In the genomic region with DNA sequence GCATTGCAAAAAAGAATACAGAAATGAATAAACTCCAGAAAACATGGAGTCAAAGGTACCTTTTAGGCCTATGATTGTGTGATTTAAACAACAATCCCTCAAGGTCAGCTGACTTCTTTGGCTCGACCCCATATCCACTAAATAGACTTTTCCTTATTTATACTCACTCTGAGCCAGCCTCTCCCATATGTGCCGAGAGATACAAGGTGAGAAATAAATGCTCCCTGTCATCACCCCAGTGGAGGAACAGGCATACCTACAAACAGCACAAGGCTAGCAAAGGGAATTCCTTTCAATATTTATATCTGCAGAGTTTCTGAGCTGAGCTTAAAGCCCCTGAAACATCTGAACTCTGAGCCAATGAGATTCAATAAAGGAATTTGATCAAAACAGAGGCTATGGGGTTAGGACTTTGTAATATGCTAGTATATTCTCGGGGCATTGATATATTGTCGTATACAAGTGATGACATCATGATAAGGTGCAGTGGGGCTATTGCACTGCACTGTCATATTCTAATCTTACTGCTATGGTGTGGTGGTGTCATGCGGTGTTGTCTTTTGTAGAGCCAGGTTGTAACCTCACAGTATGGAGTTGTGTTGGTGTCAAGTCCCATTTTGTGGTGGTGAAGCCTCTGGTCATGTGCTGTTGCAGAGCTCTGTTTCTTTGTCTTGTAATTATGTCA, we compare ENCODE assay signal across 28 cellular contexts.
"Had no signal": no experiment of that assay in that cellular context is flagged by ENCODE, and none has a peak within 500 bp of the region (broad histone marks: within the 10 kb centered on the region; RNA-seq: fewer than 3 reads in every experiment).

No MANE protein-coding gene starts in this region.

- H3K9me3 ChIP-seq: ovary, psoas muscle, spleen, suprapubic skin, testis, tibial artery, transverse colon, upper lobe of left lung, vagina had no signal

- H3K9ac ChIP-seq: neural progenitor cell, parathyroid adenoma had no signal

- H3K36me3 ChIP-seq: neural progenitor cell, ovary, spleen, suprapubic skin, tibial artery, transverse colon, upper lobe of left lung, vagina had no signal

- H3K27ac ChIP-seq: neural progenitor cell, ovary, parathyroid adenoma, psoas muscle, skin epidermis, spleen, suprapubic skin, testis, tibial artery, transverse colon, upper lobe of left lung, vagina had no signal

- H3K27me3 ChIP-seq: neural progenitor cell, ovary, testis, tibial artery, transverse colon, upper lobe of left lung, vagina had no signal

- H2AFZ ChIP-seq: neural progenitor cell, parathyroid adenoma had no signal

- ATAC-seq: naive thymus-derived CD4-positive, alpha-beta T cell; natural killer cell; psoas muscle; sciatic nerve; stimulated activated memory B cell treated with anti-CD40 and anti-IgM and Interleukin-4, amounts not matched to agents 10 μg/mL and 1 μg/mL and 100 μg/mL, for 72 hours; stimulated activated naive CD8-positive, alpha-beta T cell treated with anti-CD3 and anti-CD28 coated beads, Interleukin-15, amount 100 ng/mL, for 72 hours; stimulated activated naive CD8-positive, alpha-beta T cell treated with anti-CD3 and anti-CD28 coated beads, Interleukin-15, Interleukin-2, amounts not matched to agents 100 U/mL and 50 U/mL, for 24 hours had no signal

- DNase-seq: naive thymus-derived CD4-positive, alpha-beta T cell; natural killer cell; occipital lobe; ovary; posterior cingulate gyrus; psoas muscle; spleen; stimulated activated CD4-positive, alpha-beta T cell treated with anti-CD3 and anti-CD28 coated beads, Interleukin-12 subunit alpha, Interleukin-12 subunit beta, amount 100 ng/mL, for 4 hours; stimulated activated CD4-positive, alpha-beta T cell treated with anti-CD3 and anti-CD28 coated beads, Interleukin-1b, Interleukin-23, amount 100 ng/mL, for 48 hours; stimulated activated CD4-positive, alpha-beta T cell treated with anti-CD3 and anti-CD28 coated beads, Interleukin-4, amount 100 ng/mL, for 1 hour; stimulated activated CD4-positive, alpha-beta T cell treated with anti-CD3 and anti-CD28 coated beads, Interleukin-4, amount 100 ng/mL, for 4 hours; stimulated activated CD8-positive, alpha-beta memory T cell treated with anti-CD3 and anti-CD28 coated beads, Interleukin-4, amount 100 ng/mL, for 48 hours; stimulated activated naive CD4-positive, alpha-beta T cell; stimulated activated naive CD8-positive, alpha-beta T cell treated with anti-CD3 and anti-CD28 coated beads, Interleukin-15, amount 100 ng/mL, for 72 hours; stimulated activated naive CD8-positive, alpha-beta T cell treated with anti-CD3 and anti-CD28 coated beads, Interleukin-15, Interleukin-2, amounts not matched to agents 100 U/mL and 50 U/mL, for 24 hours; substantia nigra; testis; tibial artery; transverse colon; upper lobe of left lung had no signal

- H3K79me2 ChIP-seq: parathyroid adenoma had no signal

- H3K4me1 ChIP-seq: parathyroid adenoma, psoas muscle, spleen, suprapubic skin, testis, tibial artery, transverse colon, upper lobe of left lung, vagina had no signal

- H3K4me2 ChIP-seq: neural progenitor cell, smooth muscle cell had no signal

- H3K4me3 ChIP-seq: neural progenitor cell, ovary, psoas muscle, skin epidermis, smooth muscle cell, spleen, suprapubic skin, testis, tibial artery, transverse colon, upper lobe of left lung, vagina had no signal
